25 cellular contexts compared by ENCODE assay signal in genomic region chr20:34427331-34427730, GRCh38.
DNase-seq lines count a peak whose midpoint lies in the region; ATAC-seq, FAIRE-seq and TF ChIP-seq lines count a peak whose summit lies in the region.
"Had no signal": no experiment of that assay in that cellular context is flagged by ENCODE, and none has a peak within 500 bp of the region (broad histone marks: within the 10 kb centered on the region; RNA-seq: fewer than 3 reads in every experiment).

No MANE protein-coding gene starts in this region.

- H3K27ac ChIP-seq in heart left ventricle, result no peak overlapping the region
- H3K27ac ChIP-seq: BLaER1 treated with 17β-estradiol and CSF1 and Interleukin-3, amounts not matched to agents 10 nM and 100 nM; GM23248; PC-9 had no signal

- H3K4me1 Mint-ChIP-seq in Caco-2 (ENCODE audit: low read depth, unreplicated experiment), result peaks cover 43% of the 10 kb centered on the region
- H3K4me1 Mint-ChIP-seq in central memory CD8-positive, alpha-beta T cell, result peaks cover 18% of the 10 kb centered on the region
- peaks cover 20 to 73% of the 10 kb centered on the region in 2 donors for H3K4me1 Mint-ChIP-seq in immature natural killer cell
- no peaks in the 10 kb centered on the region for H3K4me1 Mint-ChIP-seq in WTC11
- H3K4me1 Mint-ChIP-seq: H9 had no signal

- CTCF ChIA-PET in Caco-2 (lab: Charles Lee), result interaction anchor here (0.7 kb wide), 1 partner anchor 117 kb away, joined by 3 read pairs; no protein-coding TSS in a partner anchor
- CTCF ChIA-PET in WTC11 (lab: Charles Lee), result interaction anchor here (1.1 to 2.4 kb wide), 2 partner anchors 96 to 115 kb away, joined by 3 to 16 read pairs; no protein-coding TSS in a partner anchor

- no peak for FAIRE-seq in H54 (lab: Jason Lieb, UNC)
- FAIRE-seq: G401.6, HTR-8/SVneo had no signal

- H3K27me3 Mint-ChIP-seq in Caco-2 (ENCODE audit: insufficient read depth, unreplicated experiment) (no peaks in the 10 kb centered on the region), immature natural killer cell (ENCODE audit: low read depth in 3 of 3) (peaks cover 0 to 2% (median 0%) of the 10 kb centered on the region in 3 donors), WTC11 (ENCODE audit: low read depth) (no peaks in the 10 kb centered on the region)
- H3K27me3 Mint-ChIP-seq in central memory CD8-positive, alpha-beta T cell, result no peaks in the 10 kb centered on the region
- H3K27me3 Mint-ChIP-seq: CD4-positive, alpha-beta memory T cell had no signal

- H3K27ac Mint-ChIP-seq in Caco-2 (ENCODE audit: unreplicated experiment) (peak overlapping the region; percentile 80), immature natural killer cell (peak overlapping the region in 4 of 6 donors; percentile 33 to 86 (median 46)), WTC11 (no peak overlapping the region)
- H3K27ac Mint-ChIP-seq in central memory CD8-positive, alpha-beta T cell (ENCODE audit: low read depth), result peak overlapping the region; percentile 59

- H3K4me3 Mint-ChIP-seq in Caco-2 (ENCODE audit: unreplicated experiment) (no peak overlapping the region), immature natural killer cell (no peak overlapping the region), WTC11 (no peak overlapping the region)
- no peak overlapping the region for H3K4me3 Mint-ChIP-seq in central memory CD8-positive, alpha-beta T cell
- H3K4me3 Mint-ChIP-seq: CD4-positive, alpha-beta memory T cell; H9 had no signal

- H3K27me3 ChIP-seq in heart left ventricle, result no peaks in the 10 kb centered on the region
- H3K27me3 ChIP-seq in Caco-2 (replicated peaks; ENCODE audit: control insufficient read depth, insufficient read depth, low read length), result no peaks in the 10 kb centered on the region
- H3K27me3 ChIP-seq: BLaER1 treated with 17β-estradiol and CSF1 and Interleukin-3, amounts not matched to agents 10 nM and 100 nM had no signal

- H3K4me1 ChIP-seq in heart left ventricle, result peaks cover 0 to 23% (median 5%) of the 10 kb centered on the region in 12 donors
- peaks cover 49% of the 10 kb centered on the region for H3K4me1 ChIP-seq in Caco-2

- H3K36me3 Mint-ChIP-seq in Caco-2 (ENCODE audit: insufficient read depth, unreplicated experiment) (peaks cover 84% of the 10 kb centered on the region), immature natural killer cell (peaks cover 16 to 39% (median 22%) of the 10 kb centered on the region in 3 donors), WTC11 (peaks cover 24% of the 10 kb centered on the region)
- peaks cover 49% of the 10 kb centered on the region for H3K36me3 Mint-ChIP-seq in central memory CD8-positive, alpha-beta T cell (ENCODE audit: insufficient read depth)

- H3K9me3 ChIP-seq in heart left ventricle (no peaks in the 10 kb centered on the region), Caco-2 (no peaks in the 10 kb centered on the region)
- H3K9me3 ChIP-seq: BLaER1 treated with 17β-estradiol and CSF1 and Interleukin-3, amounts not matched to agents 10 nM and 100 nM had no signal

- H3K4me3 ChIP-seq in heart left ventricle, result no peak overlapping the region
- H3K4me3 ChIP-seq in Caco-2 (ENCODE audit: low read depth, low read length), result no peak overlapping the region
- H3K4me3 ChIP-seq: BLaER1 treated with 17β-estradiol and CSF1 and Interleukin-3, amounts not matched to agents 10 nM and 100 nM; GM23248; PC-9 had no signal

- TF ChIP-seq CTCF in heart left ventricle (IDR thresholded peaks at IDR 0.05), result no peak
- no peak for TF ChIP-seq CTCF in Caco-2 (IDR thresholded peaks at IDR 0.05; ENCODE audit: insufficient read depth in 1 of 2, low read depth in 1 of 2, low read length in 1 of 2, severe bottlenecking in 1 of 2, unreplicated experiment in 1 of 2)
- no peak for TF ChIP-seq CTCF in WTC11 (IDR thresholded peaks at IDR 0.05)

- TF ChIP-seq POLR2A in heart left ventricle (IDR thresholded peaks at IDR 0.05) (no peak), H54 (IDR thresholded peaks at IDR 0.05; ENCODE audit: low read depth, low read length) (no peak)

- DNase-seq in Right ventricle myocardium superior, result no peak
- DNase-seq in heart left ventricle, result no peak
- no peak for DNase-seq in Caco-2
- no peak for DNase-seq in central memory CD8-positive, alpha-beta T cell (ENCODE audit: low spot score in 2 of 2)
- no peak for DNase-seq in immature natural killer cell
- DNase-seq in H54 (ENCODE audit: insufficient read length, low spot score), result no peak
- no peak for DNase-seq in WTC11 (ENCODE audit: low spot score)
- no peak for DNase-seq in central memory CD4-positive, alpha-beta T cell
- DNase-seq: CD4-positive, alpha-beta memory T cell; COR-L47; GM23248; H9; KBM-7; MM.1S; NCI-H1694; NCI-H2029 treated with DMSO at 0.1 percent for 48 hours; NCI-H446 treated with DMSO at 0.1 percent for 48 hours; NCI-H526; NCI-H82; NK-92 treated with Interleukin-12 subunit alpha and Interleukin-12 subunit beta, amount 100 ng/mL, for 24 hours; PC-9; SHP77 treated with DMSO at 0.1 percent for 48 hours had no signal

- POLR2A ChIA-PET in Caco-2 (lab: Charles Lee) (interaction anchor here (0.7 kb wide), 1 partner anchor 20 kb away, joined by 5 read pairs; no protein-coding TSS in a partner anchor), WTC11 (lab: Charles Lee) (interaction anchor here (0.6 to 0.7 kb wide), 2 partner anchors 72 to 951 kb away, joined by 3 to 4 read pairs; no protein-coding TSS in a partner anchor)

- peak; percentile 59 for ATAC-seq in Right ventricle myocardium superior (ENCODE audit: poor library complexity)
- no peak for ATAC-seq in heart left ventricle
- no peak for ATAC-seq in central memory CD8-positive, alpha-beta T cell (replicated peaks; ENCODE audit: extremely low read depth, poor library complexity, severe bottlenecking)
- no peak for ATAC-seq in WTC11

- H3K36me3 ChIP-seq in heart left ventricle (peaks cover 0 to 83% (median 57%) of the 10 kb centered on the region in 9 donors), Caco-2 (ENCODE audit: control insufficient read depth, insufficient read depth, low read length) (no peaks in the 10 kb centered on the region)

- intact Hi-C loops in Right ventricle myocardium superior (cut with DNase I) (no loop called here), heart left ventricle (cut with DNase I) (no loop called here), Caco-2 (cut with micrococcal nuclease; ENCODE audit: unreplicated experiment) (no loop called here)

- no peaks in the 10 kb centered on the region for H3K9me3 Mint-ChIP-seq in Caco-2 (ENCODE audit: unreplicated experiment)
- no peaks in the 10 kb centered on the region for H3K9me3 Mint-ChIP-seq in central memory CD8-positive, alpha-beta T cell
- no peaks in the 10 kb centered on the region for H3K9me3 Mint-ChIP-seq in immature natural killer cell
- H3K9me3 Mint-ChIP-seq in WTC11, result no peaks in the 10 kb centered on the region
- H3K9me3 Mint-ChIP-seq: CD4-positive, alpha-beta memory T cell; H9 had no signal

- 31 to 46% (median 45%) methylated on average over 3 of the region's 3 CpGs for WGBS in heart left ventricle, 4 donors

- BruUV-seq in Caco-2 (replicated peaks; lab: Mats Ljungman, UMichigan), result no TSS peak

TF ChIP-seq in WTC11, 78 proteins besides CTCF, POLR2A, EP300 and RAD21:
- no peak for TF ChIP-seq CBFB (CRISPR knock-in tag; IDR thresholded peaks at IDR 0.05; ENCODE audit: low read depth)
- TF ChIP-seq ATF1 (CRISPR knock-in tag; IDR thresholded peaks at IDR 0.05), result no peak
- no peak for TF ChIP-seq TEAD4 (CRISPR knock-in tag; IDR thresholded peaks at IDR 0.05)
- TF ChIP-seq ETV6 (CRISPR knock-in tag; IDR thresholded peaks at IDR 0.05), result no peak
- no peak for TF ChIP-seq TCF7 (CRISPR knock-in tag; IDR thresholded peaks at IDR 0.05; ENCODE audit: low read depth)
- TF ChIP-seq, protein P1, sequence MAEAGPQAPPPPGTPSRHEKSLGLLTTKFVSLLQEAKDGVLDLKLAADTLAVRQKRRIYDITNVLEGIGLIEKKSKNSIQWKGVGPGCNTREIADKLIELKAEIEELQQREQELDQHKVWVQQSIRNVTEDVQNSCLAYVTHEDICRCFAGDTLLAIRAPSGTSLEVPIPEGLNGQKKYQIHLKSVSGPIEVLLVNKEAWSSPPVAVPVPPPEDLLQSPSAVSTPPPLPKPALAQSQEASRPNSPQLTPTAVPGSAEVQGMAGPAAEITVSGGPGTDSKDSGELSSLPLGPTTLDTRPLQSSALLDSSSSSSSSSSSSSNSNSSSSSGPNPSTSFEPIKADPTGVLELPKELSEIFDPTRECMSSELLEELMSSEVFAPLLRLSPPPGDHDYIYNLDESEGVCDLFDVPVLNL (CRISPR knock-in tag; IDR thresholded peaks at IDR 0.05; ENCODE audit: borderline replicate concordance, low read depth), result no peak
- no peak for TF ChIP-seq GTF2I (CRISPR knock-in tag; conservative IDR thresholded peaks at IDR 0.05)
- no peak for TF ChIP-seq ZBTB43 (CRISPR knock-in tag; IDR thresholded peaks at IDR 0.05)
- no peak for TF ChIP-seq TEAD1 (CRISPR knock-in tag; IDR thresholded peaks at IDR 0.05)
- no peak for TF ChIP-seq ZNF416 (CRISPR knock-in tag; IDR thresholded peaks at IDR 0.05)
